In the genomic region with DNA sequence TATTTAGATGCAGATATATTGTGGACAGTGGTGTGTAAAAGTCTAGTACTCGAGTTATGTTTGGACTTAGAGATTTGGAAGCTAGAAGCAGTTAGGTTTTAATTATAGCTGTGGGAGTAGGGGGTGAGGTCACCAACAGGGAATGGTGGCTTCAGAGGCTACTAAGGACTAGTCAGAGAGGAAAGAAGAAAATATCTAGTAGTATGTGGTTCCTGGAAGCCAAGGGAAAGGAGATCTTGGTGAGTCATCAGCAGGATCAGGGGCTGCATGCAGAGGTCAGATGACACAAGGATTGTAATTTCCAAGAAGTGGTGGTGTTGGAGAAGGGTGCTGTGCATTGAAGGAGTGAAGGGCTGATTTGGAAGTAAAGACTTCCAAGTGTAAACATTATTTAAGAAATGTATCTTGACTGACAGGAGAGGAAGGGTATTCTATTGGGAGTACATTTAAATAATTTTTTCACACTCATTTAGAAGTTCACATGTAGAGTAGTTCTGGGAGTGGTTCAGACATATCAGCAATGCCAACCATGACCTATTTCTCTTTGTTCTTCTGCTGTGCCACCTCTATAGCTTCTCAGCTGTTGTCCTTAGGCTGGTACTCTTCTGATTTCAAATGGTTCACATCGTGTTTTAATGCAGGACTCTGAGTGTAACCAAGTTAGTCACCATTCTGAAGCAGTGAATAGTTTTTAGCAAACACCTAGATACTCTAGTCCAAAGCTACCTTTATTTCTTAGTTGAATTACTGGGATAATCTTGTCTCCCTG, we compare ENCODE assay signal across 12 cellular contexts. TPM values are rescaled to one million over a fixed set of nuclear protein-coding genes. Genes with fewer than 3 reads are reported as not detected.
DNase-seq lines count a peak whose midpoint lies in the region; ATAC-seq lines count a peak whose summit lies in the region.
"Had no signal": no experiment of that assay in that cellular context is flagged by ENCODE, and none has a peak within 500 bp of the region (broad histone marks: within the 10 kb centered on the region; RNA-seq: fewer than 3 reads in every experiment).

No MANE protein-coding gene starts in this region.

- ATAC-seq in stimulated activated naive B cell treated with anti-CD40 and anti-IgM and Interleukin-4, amounts not matched to agents 10 μg/mL and 1 μg/mL and 100 μg/mL, for 72 hours (replicated peaks): no peak
- no peak for ATAC-seq in GM18867 (IDR thresholded peaks at IDR 0.05; ENCODE audit: unreplicated experiment)

- no peak overlapping the region for H3K4me3 ChIP-seq in HAP-1
- H3K4me3 ChIP-seq: SK-N-MC had no signal

- peaks cover 8% of the 10 kb centered on the region for H3K36me3 Mint-ChIP-seq in activated naive CD8-positive, alpha-beta T cell
- peaks cover 15% of the 10 kb centered on the region for H3K36me3 Mint-ChIP-seq in activated naive CD8-positive, alpha-beta T cell treated with anti-CD3 and anti-CD28 coated beads for 36 hours
- H3K36me3 Mint-ChIP-seq in stimulated activated naive B cell treated with anti-CD40 and anti-IgM and Interleukin-4, amounts not matched to agents 10 μg/mL and 1 μg/mL and 100 μg/mL, for 72 hours: peaks cover 19 to 36% of the 10 kb centered on the region in 2 donors

- H3K4me1 ChIP-seq in HAP-1: no peaks in the 10 kb centered on the region

- intact Hi-C loops in posterior vena cava (cut with DNase I): no loop called here

- no peaks in the 10 kb centered on the region for H3K27me3 Mint-ChIP-seq in activated naive CD8-positive, alpha-beta T cell
- no peaks in the 10 kb centered on the region for H3K27me3 Mint-ChIP-seq in activated naive CD8-positive, alpha-beta T cell treated with anti-CD3 and anti-CD28 coated beads for 36 hours
- no peaks in the 10 kb centered on the region for H3K27me3 Mint-ChIP-seq in stimulated activated naive B cell treated with anti-CD40 and anti-IgM and Interleukin-4, amounts not matched to agents 10 μg/mL and 1 μg/mL and 100 μg/mL, for 72 hours
- H3K27me3 Mint-ChIP-seq: CD4-positive, CD25-positive, alpha-beta regulatory T cell had no signal

- H3K4me1 Mint-ChIP-seq in activated naive CD8-positive, alpha-beta T cell (ENCODE audit: low read depth): no peaks in the 10 kb centered on the region
- H3K4me1 Mint-ChIP-seq in activated naive CD8-positive, alpha-beta T cell treated with anti-CD3 and anti-CD28 coated beads for 36 hours: peaks cover 3% of the 10 kb centered on the region
- no peaks in the 10 kb centered on the region for H3K4me1 Mint-ChIP-seq in stimulated activated naive B cell treated with anti-CD40 and anti-IgM and Interleukin-4, amounts not matched to agents 10 μg/mL and 1 μg/mL and 100 μg/mL, for 72 hours
- H3K4me1 Mint-ChIP-seq: neural crest cell had no signal

- no peak overlapping the region for H3K4me3 Mint-ChIP-seq in activated naive CD8-positive, alpha-beta T cell
- no peak overlapping the region for H3K4me3 Mint-ChIP-seq in activated naive CD8-positive, alpha-beta T cell treated with anti-CD3 and anti-CD28 coated beads for 36 hours
- no peak overlapping the region for H3K4me3 Mint-ChIP-seq in stimulated activated naive B cell treated with anti-CD40 and anti-IgM and Interleukin-4, amounts not matched to agents 10 μg/mL and 1 μg/mL and 100 μg/mL, for 72 hours
- H3K4me3 Mint-ChIP-seq: CD4-positive, CD25-positive, alpha-beta regulatory T cell; neural crest cell had no signal

- peak overlapping the region; percentile 11 for H3K27ac Mint-ChIP-seq in activated naive CD8-positive, alpha-beta T cell
- H3K27ac Mint-ChIP-seq in activated naive CD8-positive, alpha-beta T cell treated with anti-CD3 and anti-CD28 coated beads for 36 hours: no peak overlapping the region
- peak overlapping the region; percentile 11 for H3K27ac Mint-ChIP-seq in stimulated activated naive B cell treated with anti-CD40 and anti-IgM and Interleukin-4, amounts not matched to agents 10 μg/mL and 1 μg/mL and 100 μg/mL, for 72 hours

- in situ Hi-C loops in HAP-1 (cut with MboI; ENCODE audit: low sequenced_read_pairs): no loop called here

- H3K27me3 ChIP-seq in HAP-1 (ENCODE audit: low read depth): no peaks in the 10 kb centered on the region

- no peaks in the 10 kb centered on the region for H3K9me3 ChIP-seq in HAP-1

- DNase-seq in activated naive CD8-positive, alpha-beta T cell treated with anti-CD3 and anti-CD28 coated beads for 36 hours: no peak
- DNase-seq in T1000 (lab: John Stamatoyannopoulos, UW) (peak; percentile 32), fibroblast of the conjunctiva (ENCODE audit: low read depth) (peak; percentile 70), posterior vena cava (ENCODE audit: low spot score) (no peak), HAP-1 (ENCODE audit: low spot score in 2 of 2) (no peak)
- no peak for DNase-seq in stimulated activated naive B cell treated with anti-CD40 and anti-IgM and Interleukin-4, amounts not matched to agents 10 μg/mL and 1 μg/mL and 100 μg/mL, for 72 hours
- DNase-seq: CD4-positive, CD25-positive, alpha-beta regulatory T cell; NCI-H1092 had no signal

- peaks cover 3% of the 10 kb centered on the region; the same call in 1 of the 2 replicates for H3K36me3 ChIP-seq in HAP-1 (replicated peaks)

- H3K9me3 Mint-ChIP-seq in activated naive CD8-positive, alpha-beta T cell (ENCODE audit: low read depth): no peaks in the 10 kb centered on the region
- H3K9me3 Mint-ChIP-seq in activated naive CD8-positive, alpha-beta T cell treated with anti-CD3 and anti-CD28 coated beads for 36 hours: no peaks in the 10 kb centered on the region
- H3K9me3 Mint-ChIP-seq in stimulated activated naive B cell treated with anti-CD40 and anti-IgM and Interleukin-4, amounts not matched to agents 10 μg/mL and 1 μg/mL and 100 μg/mL, for 72 hours: no peaks in the 10 kb centered on the region
- H3K9me3 Mint-ChIP-seq: neural crest cell had no signal

RNA-seq across cellular contexts. Expression of a gene that starts 59.2 kb away (rescaled TPM):
- total RNA-seq in activated naive CD8-positive, alpha-beta T cell treated with anti-CD3 and anti-CD28 coated beads for 36 hours: 10 to 100 TPM; 64.0 to 66.2 TPM
- 10 to 100 TPM; 52.2 to 54.6 TPM for total RNA-seq in posterior vena cava

Comparison
In these comparisons a context has a peak if more than half of its experiments do, and no peak if none do; other contexts are left out.
1. DNase-seq: peak in T1000 (single experiment) and fibroblast of the conjunctiva (single experiment); none in activated naive CD8-positive, alpha-beta T cell treated with anti-CD3 and anti-CD28 coated beads for 36 hours (single experiment), stimulated activated naive B cell treated with anti-CD40 and anti-IgM and Interleukin-4, amounts not matched to agents 10 μg/mL and 1 μg/mL and 100 μg/mL, for 72 hours (single experiment), posterior vena cava (single experiment) and HAP-1 (0 of 2).